Comparison of ENCODE assay signal across 13 cellular contexts in the genomic region with DNA sequence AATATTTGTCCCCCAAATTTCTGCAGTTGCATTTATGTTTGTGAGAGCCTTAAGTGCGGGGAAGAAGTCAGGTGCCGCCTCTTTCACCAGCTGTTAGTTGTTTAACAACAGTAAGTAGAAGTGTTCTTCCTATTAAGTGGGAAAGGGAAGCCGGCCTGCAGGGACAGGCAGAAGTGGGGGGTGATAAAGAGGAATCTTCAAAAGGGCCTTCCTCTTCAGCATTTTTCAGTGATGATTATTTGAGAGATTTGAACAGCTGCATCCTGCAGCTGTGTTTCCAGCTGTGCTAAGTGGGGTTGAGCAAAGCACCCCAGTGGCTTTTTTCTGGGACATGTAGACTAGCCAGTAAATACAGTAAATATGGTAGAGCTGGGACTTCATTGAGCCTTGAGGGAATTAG. TPM values are rescaled to one million over a fixed set of nuclear protein-coding genes. Genes with fewer than 3 reads are reported as not detected.
A peak's percentile ranks its signal among the peaks of the same experiment; 100 is the strongest.
DNase-seq lines count a peak whose midpoint lies in the region; ATAC-seq and TF ChIP-seq lines count a peak whose summit lies in the region.
"Had no signal": no experiment of that assay in that cellular context is flagged by ENCODE, and none has a peak within 500 bp of the region (broad histone marks: within the 10 kb centered on the region; RNA-seq: fewer than 3 reads in every experiment).

No MANE protein-coding gene starts in this region.

- H3K27ac ChIP-seq in BLaER1 (peak overlapping the region; percentile 61), HL-60 (replicated peaks) (no peak overlapping the region)

- DNase-seq in HL-60 (ENCODE audit: low read depth in 1 of 2, low spot score in 1 of 2) (peak; percentile 47), RPMI7951 (ENCODE audit: low read depth) (peak; percentile 1), left ventricle myocardium superior (peak; percentile 37), nephron progenitor cell (no peak), posterior vena cava (ENCODE audit: low spot score) (no peak)
- no peak for DNase-seq in activated naive CD4-positive, alpha-beta T cell treated with anti-CD3 and anti-CD28 coated beads for 36 hours
- DNase-seq: activated CD4-positive, alpha-beta T cell treated with anti-CD3 and anti-CD28 coated beads for 4 hours; activated effector memory CD4-positive, alpha-beta T cell treated with Interleukin-2 at 50 U/mL for 16 hours; left cardiac atrium; occipital lobe had no signal

- no peak overlapping the region for H3K4me3 ChIP-seq in BLaER1
- H3K4me3 ChIP-seq in HL-60 (replicated peaks; ENCODE audit: insufficient read depth, low read length), result no peak overlapping the region

- peaks cover 8% of the 10 kb centered on the region for H3K4me1 Mint-ChIP-seq in activated naive CD4-positive, alpha-beta T cell treated with anti-CD3 and anti-CD28 coated beads for 36 hours (ENCODE audit: low read depth)
- H3K4me1 Mint-ChIP-seq in nephron progenitor cell, result no peaks in the 10 kb centered on the region

- ATAC-seq in left ventricle myocardium superior (peak; percentile 85), HG03442 (IDR thresholded peaks at IDR 0.05; ENCODE audit: unreplicated experiment) (no peak)
- ATAC-seq: HepG2 had no signal

- H3K27me3 ChIP-seq in BLaER1 (no peaks in the 10 kb centered on the region), HL-60 (ENCODE audit: insufficient read depth, poor library complexity, severe bottlenecking) (no peaks in the 10 kb centered on the region)

- H3K36me3 ChIP-seq in BLaER1, result no peaks in the 10 kb centered on the region

- H3K9me3 Mint-ChIP-seq in activated naive CD4-positive, alpha-beta T cell treated with anti-CD3 and anti-CD28 coated beads for 36 hours, result no peaks in the 10 kb centered on the region
- peaks cover 12% of the 10 kb centered on the region for H3K9me3 Mint-ChIP-seq in nephron progenitor cell

- H3K27me3 Mint-ChIP-seq in activated naive CD4-positive, alpha-beta T cell treated with anti-CD3 and anti-CD28 coated beads for 36 hours (ENCODE audit: low read depth), result no peaks in the 10 kb centered on the region
- H3K27me3 Mint-ChIP-seq in nephron progenitor cell (ENCODE audit: low read depth, poor library complexity), result peaks cover 5% of the 10 kb centered on the region

- H3K4me1 ChIP-seq in BLaER1, result peaks cover 58% of the 10 kb centered on the region

- TF ChIP-seq CTCF in HL-60 (IDR thresholded peaks at IDR 0.05; ENCODE audit: insufficient read depth, low read length) (no peak), nephron progenitor cell (IDR thresholded peaks at IDR 0.05) (no peak)

- CTCF ChIA-PET in activated naive CD4-positive, alpha-beta T cell treated with anti-CD3 and anti-CD28 coated beads for 36 hours (lab: Charles Lee), result interaction anchor here (0.6 to 4.9 kb wide), 7 partner anchors 135 to 256 kb away, joined by 3 to 48 read pairs (median 3); no protein-coding TSS in a partner anchor

- H3K27ac Mint-ChIP-seq in activated naive CD4-positive, alpha-beta T cell treated with anti-CD3 and anti-CD28 coated beads for 36 hours, result no peak overlapping the region
- H3K27ac Mint-ChIP-seq in nephron progenitor cell, result no peak overlapping the region

- H3K9me3 ChIP-seq in BLaER1, result peaks cover 8% of the 10 kb centered on the region; the same call in 1 of the 2 replicates

- H3K4me2 ChIP-seq in BLaER1, result peak overlapping the region; percentile 77

- intact Hi-C loops in left ventricle myocardium superior (cut with micrococcal nuclease) (loop anchor here (10.0 kb wide), 1 partner anchor 146 kb away; no protein-coding TSS in a partner anchor), posterior vena cava (cut with DNase I) (no loop called here)
- intact Hi-C loops in activated naive CD4-positive, alpha-beta T cell treated with anti-CD3 and anti-CD28 coated beads for 36 hours (cut with micrococcal nuclease), result loop anchor here (5.0 kb wide), 1 partner anchor 229 kb away; no protein-coding TSS in a partner anchor

- H3K4me3 Mint-ChIP-seq in activated naive CD4-positive, alpha-beta T cell treated with anti-CD3 and anti-CD28 coated beads for 36 hours, result no peak overlapping the region
- no peak overlapping the region for H3K4me3 Mint-ChIP-seq in nephron progenitor cell

- no peaks in the 10 kb centered on the region for H3K36me3 Mint-ChIP-seq in activated naive CD4-positive, alpha-beta T cell treated with anti-CD3 and anti-CD28 coated beads for 36 hours (ENCODE audit: low read depth)
- H3K36me3 Mint-ChIP-seq in nephron progenitor cell (ENCODE audit: low read depth), result no peaks in the 10 kb centered on the region

- no peaks in the 10 kb centered on the region for H4K20me1 ChIP-seq in BLaER1

- H3K9ac ChIP-seq in BLaER1, result no peak overlapping the region

RNA-seq across cellular contexts. Expression of a gene that starts 32.1 kb away (rescaled TPM):
- total RNA-seq in RPMI7951 (2014; rRNA removed; shearing (Covaris generic)), result 6.2 and 7.3 TPM in 2 replicates
- total RNA-seq in left ventricle myocardium superior, result 161 TPM
- 100 to 1,000 TPM; 105 to 110 TPM for total RNA-seq in activated naive CD4-positive, alpha-beta T cell treated with anti-CD3 and anti-CD28 coated beads for 36 hours
- total RNA-seq in posterior vena cava, result 10 to 100 TPM; 74.4 to 88.0 TPM

Comparison
In these comparisons a context has a peak if more than half of its experiments do, and no peak if none do; other contexts are left out.
1. DNase-seq: peak in HL-60 (2 of 2), RPMI7951 (single experiment) and left ventricle myocardium superior (single experiment); none in activated naive CD4-positive, alpha-beta T cell treated with anti-CD3 and anti-CD28 coated beads for 36 hours (single experiment), nephron progenitor cell (single experiment) and posterior vena cava (single experiment).
2. intact Hi-C loops: an anchor here in left ventricle myocardium superior (10.0 kb wide) and activated naive CD4-positive, alpha-beta T cell treated with anti-CD3 and anti-CD28 coated beads for 36 hours (5.0 kb wide); none called in posterior vena cava.